1 cellular context compared by ENCODE assay signal in genomic region chr7:93921607-93922446, GRCh38.
TF ChIP-seq lines count a peak whose summit lies in the region.

Gene GNG11 (plus strand): TSS chr7:93921735. CDS start chr7:93922138, 403 bp downstream.

TF ChIP-seq in K562, 482 proteins besides CTCF, POLR2A, EP300 and RAD21 (continued from another document):
- TF ChIP-seq RREB1 (CRISPR knock-in tag; IDR thresholded peaks at IDR 0.05) (no peak), DMBX1 (CRISPR knock-in tag; IDR thresholded peaks at IDR 0.05; ENCODE audit: borderline replicate concordance) (0 out of 2 replicates have a peak, but pooled peaks have one; percentile 29)
